ENCODE assay signal across 8 cellular contexts in the genomic region with DNA sequence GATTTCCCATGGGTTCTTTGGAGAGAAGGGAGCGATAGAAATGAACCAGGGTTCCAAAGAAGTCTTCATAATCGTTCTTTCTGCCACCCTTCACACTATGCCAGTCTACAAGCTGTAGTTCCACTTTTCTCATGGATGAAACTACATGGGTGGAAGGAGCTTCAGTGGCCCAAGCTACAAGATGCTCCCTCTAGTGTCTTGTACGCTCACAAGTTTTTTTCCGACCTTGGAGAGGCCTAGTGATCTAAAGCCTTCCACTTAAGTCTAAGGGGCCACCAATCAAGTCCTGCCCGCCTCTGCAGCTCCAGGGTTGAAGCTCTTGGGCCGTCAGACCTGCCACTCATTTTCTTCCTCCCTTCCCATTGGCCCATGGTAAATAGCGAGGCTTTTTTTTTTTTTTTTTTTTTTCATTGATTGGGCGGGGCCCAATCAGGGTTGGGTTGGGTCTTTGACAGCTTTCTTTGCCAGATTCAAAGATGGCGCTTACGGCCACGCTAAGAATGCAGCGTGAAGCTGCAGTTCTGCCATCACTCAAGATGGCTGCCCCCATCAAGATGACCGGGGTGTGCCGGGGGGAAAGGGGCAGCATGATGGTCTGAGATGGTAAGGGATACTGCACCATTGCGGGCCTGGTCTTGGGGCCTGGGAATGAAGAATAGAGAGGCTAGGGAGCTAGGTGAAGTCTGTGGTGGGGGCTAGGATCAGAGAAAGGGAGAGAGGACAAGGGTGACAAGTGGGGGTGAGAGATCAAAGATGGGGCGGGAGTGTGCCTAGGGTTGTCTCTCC.
A peak's percentile ranks its signal among the peaks of the same experiment; 100 is the strongest.
DNase-seq lines count a peak whose midpoint lies in the region; ATAC-seq and TF ChIP-seq lines count a peak whose summit lies in the region.

A gene (plus strand): TSS at position 527 of the 786 bp plus-strand sequence. CDS start 430 bp downstream, outside the sequence.

- no peaks in the 10 kb centered on the region for H3K9me2 ChIP-seq in OCI-LY1 (ENCODE audit: low read depth, low read length)

- peaks cover 24% of the 10 kb centered on the region for H3K4me1 ChIP-seq in OCI-LY1 (ENCODE audit: insufficient read depth, low read length, severe bottlenecking)

- ATAC-seq in GM21515 (IDR thresholded peaks at IDR 0.05; ENCODE audit: unreplicated experiment): peak; percentile 94

- peak; percentile 67 for TF ChIP-seq CTCF in OCI-LY1 (IDR thresholded peaks at IDR 0.05; ENCODE audit: low read length)

- no peaks in the 10 kb centered on the region for H4K20me1 ChIP-seq in OCI-LY1 (ENCODE audit: insufficient read depth, low read length)

- peak within 1 kb of the TSS; percentile 15; the same call in 1 of the 2 replicates for H2AFZ ChIP-seq in OCI-LY1 (ENCODE audit: low read length)

- no peaks in the 10 kb centered on the region for H3F3A ChIP-seq in OCI-LY1 (ENCODE audit: insufficient read depth, low read length)

- DNase-seq in DMS114 treated with DMSO at 0.1 percent for 48 hours (lab: John Stamatoyannopoulos, UW; ENCODE audit: unreplicated experiment): peak; percentile 99
- DNase-seq in HuH-7 (ENCODE audit: low spot score): peak; percentile 71
- peak; percentile 89 for DNase-seq in activated CD8-positive, alpha-beta memory T cell treated with anti-CD3 and anti-CD28 coated beads, Interleukin-2, amount 50 U/mL, for 48 hours
- peak; percentile 98 for DNase-seq in epidermal melanocyte (ENCODE audit: insufficient read length, low spot score)
- peak; percentile 92 for DNase-seq in middle frontal gyrus (ENCODE audit: extremely low spot score, low spot score)
- DNase-seq in stimulated activated CD8-positive, alpha-beta memory T cell treated with anti-CD3 and anti-CD28 coated beads, Interleukin-2, amount 100 ng/mL, for 48 hours (ENCODE audit: low read depth in 2 of 2): peak; percentile 68 to 69

- peaks cover 30% of the 10 kb centered on the region for H3K36me3 ChIP-seq in OCI-LY1 (ENCODE audit: insufficient read depth, low read length)

- peak within 1 kb of the TSS; percentile 28 for H3K27ac ChIP-seq in OCI-LY1 (ENCODE audit: low read depth, low read length, poor library complexity, severe bottlenecking)

- H3K9me3 ChIP-seq in OCI-LY1 (ENCODE audit: low read length): no peaks in the 10 kb centered on the region

- H3K27me3 ChIP-seq in OCI-LY1 (ENCODE audit: insufficient read depth, low read length): no peaks in the 10 kb centered on the region

- H3K4me3 ChIP-seq in OCI-LY1 (ENCODE audit: low read depth, low read length, poor library complexity, severe bottlenecking): peak within 1 kb of the TSS; percentile 74

- H3K4me2 ChIP-seq in OCI-LY1 (ENCODE audit: low read length): peak within 1 kb of the TSS; percentile 87

- H3K9ac ChIP-seq in OCI-LY1 (ENCODE audit: low read length): peak within 1 kb of the TSS; percentile 77

- no peaks in the 10 kb centered on the region for H3K79me2 ChIP-seq in OCI-LY1 (ENCODE audit: insufficient read depth, low read length)

Comparison
In these comparisons a context has a peak if more than half of its experiments do, and no peak if none do; other contexts are left out.
1. Peak in every context shown above with its lines: DNase-seq, ATAC-seq, H3K4me3 ChIP-seq and H3K27ac ChIP-seq.